Comparison of ENCODE assay signal across 10 cellular contexts in the genomic region with DNA sequence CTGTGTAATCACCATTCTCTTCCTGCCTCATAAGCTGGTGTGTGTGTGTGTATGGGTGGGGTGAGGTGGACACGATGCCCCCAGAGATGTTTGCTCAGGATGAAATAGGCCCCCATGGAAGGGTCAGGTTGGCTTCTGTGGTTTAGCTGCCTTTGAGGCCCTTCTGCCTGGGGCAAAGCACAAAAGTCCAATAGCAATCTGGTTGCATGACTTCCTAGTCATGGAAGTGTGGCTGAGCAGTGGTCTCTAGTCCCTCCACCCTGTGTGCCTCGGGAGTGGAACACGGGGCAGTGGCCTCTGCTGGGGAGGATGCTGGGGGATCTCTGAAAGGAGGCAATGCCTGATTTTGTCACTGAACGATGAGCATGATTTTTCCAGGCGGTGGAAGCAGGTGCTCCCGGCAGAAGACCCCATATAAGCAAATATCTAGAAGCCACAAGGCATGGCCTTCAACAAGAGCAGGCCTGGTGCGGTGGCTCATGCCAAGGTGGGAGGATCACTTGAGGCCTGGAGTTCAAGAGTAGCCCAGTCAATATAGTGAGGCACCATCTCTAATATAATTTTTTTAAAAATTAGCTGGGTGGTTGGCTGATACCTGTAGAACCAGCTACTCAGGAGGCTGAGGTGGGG. TPM values are rescaled to one million over a fixed set of nuclear protein-coding genes. Genes with fewer than 3 reads are reported as not detected.
DNase-seq lines count a peak whose midpoint lies in the region; ATAC-seq, FAIRE-seq and TF ChIP-seq lines count a peak whose summit lies in the region.
"Not testable (repeated sequence)": the region's sequence is repeated elsewhere in the genome, so short reads cannot be mapped to it uniquely, and the experiment has no call there.
"Had no signal": no experiment of that assay in that cellular context is flagged by ENCODE, and none has a peak within 500 bp of the region (broad histone marks: within the 10 kb centered on the region; RNA-seq: fewer than 3 reads in every experiment).

No MANE protein-coding gene starts in this region.

- H3K27me3 Mint-ChIP-seq in T-helper 17 cell; activated T-cell treated with anti-CD3 and anti-CD28 coated beads, Interleukin-2, amount 50 U/mL, for 72 hours (ENCODE audit: low read depth); immature natural killer cell (ENCODE audit: low read depth in 3 of 3); naive thymus-derived CD8-positive, alpha-beta T cell: not testable (repeated sequence)

- ATAC-seq in A549; T-helper 17 cell; activated T-cell treated with anti-CD3 and anti-CD28 coated beads, Interleukin-2, amount 50 U/mL, for 72 hours (replicated peaks in 1 of 2); naive thymus-derived CD8-positive, alpha-beta T cell: not testable (repeated sequence)

- not testable (repeated sequence) for H3K36me3 ChIP-seq in bronchial epithelial cell (ENCODE audit: control insufficient read depth, insufficient read depth, low read length); stomach

- not testable (repeated sequence) for H3K4me3 ChIP-seq in A549; bronchial epithelial cell (ENCODE audit: low read depth, low read length); stomach

- FAIRE-seq in A549 (lab: Jason Lieb, UNC): not testable (repeated sequence)
- FAIRE-seq in GM18507 (lab: Jason Lieb, UNC): peak; percentile 48
- FAIRE-seq in bronchial epithelial cell (lab: Jason Lieb, UNC): peak; percentile 7

- H3K9me3 ChIP-seq in A549; T-helper 17 cell (ENCODE audit: control insufficient read depth, low read length, poor library complexity, severe bottlenecking); stomach: not testable (repeated sequence)

- H3K9me3 Mint-ChIP-seq in activated T-cell treated with anti-CD3 and anti-CD28 coated beads, Interleukin-2, amount 50 U/mL, for 72 hours; immature natural killer cell; naive thymus-derived CD8-positive, alpha-beta T cell: not testable (repeated sequence)

- H3K4me1 ChIP-seq in A549 (peaks cover 61% of the 10 kb centered on the region), stomach (peaks cover 26 to 50% (median 37%) of the 10 kb centered on the region in 4 donors)

- H3K27ac ChIP-seq in A549 (peak overlapping the region; percentile 85 to 90), stomach (peak overlapping the region in 4 of 5 donors; percentile 83 to 91 (median 87))

- peak overlapping the region; percentile 74; the same call in 2 of the 3 replicates for H3K4me2 ChIP-seq in A549

- DNase-seq in A549 (ENCODE audit: low read depth in 1 of 2, low spot score in 1 of 2); GM18507 (ENCODE audit: extremely low spot score, insufficient read length, low read depth); T-helper 17 cell; activated T-cell treated with anti-CD3 and anti-CD28 coated beads, Interleukin-2, amount 50 U/mL, for 72 hours; bronchial epithelial cell (ENCODE audit: low read depth); immature natural killer cell; naive thymus-derived CD8-positive, alpha-beta T cell; stomach: not testable (repeated sequence)

- intact Hi-C loops in stomach (cut with DNase I; ENCODE audit: low total_unique reads): not testable (repeated sequence)

- CTCF ChIA-PET in A549 (lab: Yijun Ruan, JAX): interaction anchor here (3.4 kb wide), 1 partner anchor 13 kb away, joined by 12 read pairs; the partner anchor contains the start of gene APOL2

- H3K36me3 Mint-ChIP-seq in T-helper 17 cell (ENCODE audit: low read depth); immature natural killer cell: not testable (repeated sequence)
- H3K36me3 Mint-ChIP-seq in activated T-cell treated with anti-CD3 and anti-CD28 coated beads, Interleukin-2, amount 50 U/mL, for 72 hours (ENCODE audit: insufficient read depth in 2 of 2): peaks cover 10 to 14% of the 10 kb centered on the region in 2 donors
- H3K36me3 Mint-ChIP-seq in naive thymus-derived CD8-positive, alpha-beta T cell: peaks cover 0 to 17% (median 4%) of the 10 kb centered on the region in 3 donors

- TF ChIP-seq CTCF in A549 (IDR thresholded peaks at IDR 0.05); bronchial epithelial cell (IDR thresholded peaks at IDR 0.05; ENCODE audit: insufficient read depth, low read length, severe bottlenecking); stomach (IDR thresholded peaks at IDR 0.05): not testable (repeated sequence)

- H3K27me3 ChIP-seq in bronchial epithelial cell (ENCODE audit: control insufficient read depth, insufficient read depth, low read length); stomach: not testable (repeated sequence)

- not testable (repeated sequence) for TF ChIP-seq RAD21 in A549 (conservative IDR thresholded peaks at IDR 0.05 in 1 of 2, IDR thresholded peaks at IDR 0.05 in 1 of 2)

- not testable (repeated sequence) for TF ChIP-seq EP300 in A549 (IDR thresholded peaks at IDR 0.05); stomach (IDR thresholded peaks at IDR 0.05)

- H3K27ac Mint-ChIP-seq in T-helper 17 cell (peak overlapping the region; percentile 98), immature natural killer cell (peak overlapping the region; percentile 91 to 97 (median 95))
- H3K27ac Mint-ChIP-seq in activated T-cell treated with anti-CD3 and anti-CD28 coated beads, Interleukin-2, amount 50 U/mL, for 72 hours: peak overlapping the region; percentile 98
- peak overlapping the region in 8 of 10 donors; percentile 0 to 97 (median 93) for H3K27ac Mint-ChIP-seq in naive thymus-derived CD8-positive, alpha-beta T cell

- peaks cover 37% of the 10 kb centered on the region for H3K4me1 Mint-ChIP-seq in T-helper 17 cell
- peaks cover 66% of the 10 kb centered on the region for H3K4me1 Mint-ChIP-seq in activated T-cell treated with anti-CD3 and anti-CD28 coated beads, Interleukin-2, amount 50 U/mL, for 72 hours (ENCODE audit: low read depth)
- H3K4me1 Mint-ChIP-seq in immature natural killer cell: peaks cover 47 to 51% of the 10 kb centered on the region in 2 donors
- H3K4me1 Mint-ChIP-seq in naive thymus-derived CD8-positive, alpha-beta T cell: peaks cover 28 to 47% (median 41%) of the 10 kb centered on the region in 4 donors

- 94% methylated on average over 4 of the region's 7 CpGs for WGBS in A549 (ENCODE audit: missing lambda C conversion rate)
- WGBS in stomach, 5 donors: 79 to 89% (median 85%) methylated on average over 7 of the region's 7 CpGs

- H3K4me3 Mint-ChIP-seq in T-helper 17 cell (peak overlapping the region; percentile 95), immature natural killer cell (peak overlapping the region; percentile 94 to 98 (median 95))
- H3K4me3 Mint-ChIP-seq in activated T-cell treated with anti-CD3 and anti-CD28 coated beads, Interleukin-2, amount 50 U/mL, for 72 hours: peak overlapping the region; percentile 93 to 96
- peak overlapping the region; percentile 90 to 98 (median 95) for H3K4me3 Mint-ChIP-seq in naive thymus-derived CD8-positive, alpha-beta T cell

- not testable (repeated sequence) for TF ChIP-seq POLR2A in A549 (IDR thresholded peaks at IDR 0.05; ENCODE audit: low read length); stomach (IDR thresholded peaks at IDR 0.05)

- POLR2A ChIA-PET in A549 (lab: Yijun Ruan, JAX): not testable (repeated sequence)
- POLR2A ChIA-PET in naive thymus-derived CD8-positive, alpha-beta T cell (lab: Charles Lee): interaction anchor here (1.0 to 2.5 kb wide), 3 partner anchors 8 to 57 kb away, joined by 3 to 10 read pairs (median 7); partner anchors contain the start of gene APOL2

RNA-seq across cellular contexts. Expression of gene APOL1, which starts 0.8 kb away (rescaled TPM):
- polyA plus RNA-seq in A549 (2011; rRNA removed) (2.0 and 3.3 TPM in 2 replicates), A549 (2017; fragmentation: RNase III; extraction: RNeasy Plus Mini Kit Qiagen cat#74134 plus additional on column Dnase treatment) (5.2 to 7.6 TPM (median 6.5 TPM) in 3 replicates), immature natural killer cell (10 to 100 TPM in 2 of 3 donors, 1 to 10 TPM in 1; 8.7 to 65.8 (median 14.8) TPM), stomach (10 to 100 TPM in 2 of 3 donors, 1 to 10 TPM in 1; 7.3 to 58.1 (median 38.9) TPM)
- polyA plus RNA-seq in A549 (2012; cell fraction: cytosol; rRNA removed): 0.61 and 0.96 TPM in 2 replicates
- polyA plus RNA-seq in A549 (2012; cell fraction: nucleus; rRNA removed): 0.92 and 1.2 TPM in 2 replicates
- 2.0 and 2.4 TPM in 2 replicates for polyA minus RNA-seq in A549 (2011; rRNA and poly(A)+ RNA removed)
- total RNA-seq in T-helper 17 cell (10 to 100 TPM; 12.5 to 15.0 TPM), bronchial epithelial cell (1.8 and 3.1 TPM in 2 replicates), stomach (10 to 100 TPM in 4 of 5 donors, 1 to 10 TPM in 1; 5.2 to 87.5 (median 38.2) TPM)
- 10 to 100 TPM; 32.7 to 44.5 TPM for total RNA-seq in activated T-cell treated with anti-CD3 and anti-CD28 coated beads, Interleukin-2, amount 50 U/mL, for 72 hours
- total RNA-seq in naive thymus-derived CD8-positive, alpha-beta T cell: 10 to 100 TPM; 15.3 to 16.5 TPM
- 10 to 100 TPM in 1 of 3 donors, 1 to 10 TPM in 2; 3.3 to 11.8 (median 4.6) TPM for polyA plus RNA-seq in naive thymus-derived CD8-positive, alpha-beta T cell
- total RNA-seq: GM23338 had no signal

RNA-seq across cellular contexts. Expression of gene APOL2, which starts 12.8 kb away (rescaled TPM):
- polyA plus RNA-seq in A549 (2011; rRNA removed) (8.7 and 12.3 TPM in 2 replicates), A549 (2017; fragmentation: RNase III; extraction: RNeasy Plus Mini Kit Qiagen cat#74134 plus additional on column Dnase treatment) (21.5 to 23.8 TPM (median 23.1 TPM) in 3 replicates), immature natural killer cell (10 to 100 TPM; 22.4 to 42.4 (median 22.9) TPM), stomach (10 to 100 TPM; 18.8 to 36.9 (median 20.7) TPM)
- polyA plus RNA-seq in A549 (2012; cell fraction: cytosol; rRNA removed): 8.6 TPM in 2 replicates
- 12.3 and 13.2 TPM in 2 replicates for polyA plus RNA-seq in A549 (2012; cell fraction: nucleus; rRNA removed)
- polyA minus RNA-seq in A549 (2011; rRNA and poly(A)+ RNA removed): 16.4 and 17.4 TPM in 2 replicates
- total RNA-seq in T-helper 17 cell (10 to 100 TPM; 36.9 to 42.9 TPM), bronchial epithelial cell (7.1 and 13.4 TPM in 2 replicates), stomach (100 to 1,000 TPM in 1 of 5 donors, 10 to 100 TPM in 4; 11.6 to 101 (median 44.9) TPM)
- 10 to 100 TPM; 64.5 to 69.5 TPM for total RNA-seq in activated T-cell treated with anti-CD3 and anti-CD28 coated beads, Interleukin-2, amount 50 U/mL, for 72 hours
- 10 to 100 TPM; 58.3 to 64.1 TPM for total RNA-seq in naive thymus-derived CD8-positive, alpha-beta T cell
- polyA plus RNA-seq in naive thymus-derived CD8-positive, alpha-beta T cell: 10 to 100 TPM; 11.7 to 16.4 (median 16.3) TPM

RNA-seq across cellular contexts. Expression of gene APOL4, which starts 50.5 kb away (rescaled TPM):
- polyA plus RNA-seq in A549 (2011; rRNA removed) (not detected in 2 replicates), A549 (2017; fragmentation: RNase III; extraction: RNeasy Plus Mini Kit Qiagen cat#74134 plus additional on column Dnase treatment) (not detected in 3 replicates), immature natural killer cell (under 1 TPM in 2 of 3 donors, not detected in 1; 0.25 to 0.27 TPM), stomach (10 to 100 TPM in 1 of 3 donors, 1 to 10 TPM in 2; 8.2 to 12.7 (median 9.7) TPM)
- not detected in 2 replicates for polyA plus RNA-seq in A549 (2012; cell fraction: cytosol; rRNA removed)
- polyA plus RNA-seq in A549 (2012; cell fraction: nucleus; rRNA removed): 0.05 TPM in 1 of 2 replicates, not detected in the other
- not detected in 2 replicates for polyA minus RNA-seq in A549 (2011; rRNA and poly(A)+ RNA removed)
- total RNA-seq in T-helper 17 cell (under 1 TPM in 1 of 2 donors, not detected in 1; 0.22 TPM), bronchial epithelial cell (under 0.01 and 0.77 TPM in 2 replicates), stomach (10 to 100 TPM in 1 of 5 donors, 1 to 10 TPM in 2, not detected in 2; 1.2 to 13.2 (median 3.6) TPM)
- 1 to 10 TPM in 1 of 2 donors, under 1 TPM in 1; 0.99 to 2.7 TPM for total RNA-seq in activated T-cell treated with anti-CD3 and anti-CD28 coated beads, Interleukin-2, amount 50 U/mL, for 72 hours
- total RNA-seq in naive thymus-derived CD8-positive, alpha-beta T cell: not detected
- polyA plus RNA-seq in naive thymus-derived CD8-positive, alpha-beta T cell: not detected
- total RNA-seq: Caco-2, GM23338 had no signal
- polyA plus RNA-seq: GM23338 had no signal
